Comparison of ENCODE assay signal across 9 cellular contexts in genomic region chr5:146448783-146449519, GRCh38. TPM values are rescaled to one million over a fixed set of nuclear protein-coding genes. Genes with fewer than 3 reads are reported as not detected.
DNase-seq lines count a peak whose midpoint lies in the region; ATAC-seq and TF ChIP-seq lines count a peak whose summit lies in the region.
"Had no signal": no experiment of that assay in that cellular context is flagged by ENCODE, and none has a peak within 500 bp of the region (broad histone marks: within the 10 kb centered on the region; RNA-seq: fewer than 3 reads in every experiment).

No MANE protein-coding gene starts in this region.

- H3K9me2 ChIP-seq in MM.1S (replicated peaks; ENCODE audit: insufficient read depth, low read length): no peaks in the 10 kb centered on the region
- no peaks in the 10 kb centered on the region for H3K9me2 ChIP-seq in neural cell (ENCODE audit: insufficient read depth, low read length)

- DNase-seq in GM06990 (ENCODE audit: extremely low read depth, insufficient read length) (no peak), MM.1S (no peak), coronary artery (ENCODE audit: low spot score) (no peak), left colon (no peak), LoVo (ENCODE audit: low spot score) (no peak), Ammon's horn (ENCODE audit: low spot score) (no peak)
- DNase-seq in NK-92 treated with Interleukin-12 subunit alpha and Interleukin-12 subunit beta, amount 100 ng/mL, for 24 hours (lab: John Stamatoyannopoulos, UW): no peak
- DNase-seq: NCI-H524 treated with DMSO at 0.1 percent for 48 hours had no signal

- H3K27ac ChIP-seq in MM.1S (ENCODE audit: low read length) (no peak overlapping the region), coronary artery (no peak overlapping the region), neural cell (ENCODE audit: low read length) (no peak overlapping the region)

- H3K79me2 ChIP-seq in MM.1S (ENCODE audit: low read length) (peaks cover 69% of the 10 kb centered on the region), neural cell (replicated peaks; ENCODE audit: insufficient read depth, low read length) (peaks cover 68% of the 10 kb centered on the region)

- H3K36me3 ChIP-seq in GM06990 (ENCODE audit: control insufficient read depth, insufficient read depth, low read length): no peaks in the 10 kb centered on the region
- H3K36me3 ChIP-seq in MM.1S (replicated peaks; ENCODE audit: insufficient read depth, low read length): no peaks in the 10 kb centered on the region
- H3K36me3 ChIP-seq in neural cell (ENCODE audit: insufficient read depth, low read length): no peaks in the 10 kb centered on the region

- H3K9ac ChIP-seq in MM.1S (ENCODE audit: low read length): peak overlapping the region; percentile 98
- peak overlapping the region; percentile 90 for H3K9ac ChIP-seq in neural cell (ENCODE audit: low read length)

- no peak for ATAC-seq in left colon

- H3K4me2 ChIP-seq in MM.1S (ENCODE audit: low read depth, low read length) (peak overlapping the region; percentile 82), neural cell (ENCODE audit: low read length) (peak overlapping the region; percentile 97)

- H4K20me1 ChIP-seq in MM.1S (ENCODE audit: insufficient read depth, low read length): peaks cover 51% of the 10 kb centered on the region
- no peaks in the 10 kb centered on the region for H4K20me1 ChIP-seq in neural cell (ENCODE audit: insufficient read depth)

- TF ChIP-seq CTCF in GM06990 (IDR thresholded peaks at IDR 0.05; ENCODE audit: insufficient read depth, low read length, poor library complexity, severe bottlenecking): no peak
- no peak for TF ChIP-seq CTCF in MM.1S (IDR thresholded peaks at IDR 0.05; ENCODE audit: low read length)
- no peak for TF ChIP-seq CTCF in coronary artery (IDR thresholded peaks at IDR 0.05)
- TF ChIP-seq CTCF in neural cell (IDR thresholded peaks at IDR 0.05; ENCODE audit: poor library complexity, severe bottlenecking): no peak

- intact Hi-C loops in left colon (cut with DNase I, micrococcal nuclease): no loop called here

- no peaks in the 10 kb centered on the region for H3K27me3 ChIP-seq in GM06990 (replicated peaks; ENCODE audit: control insufficient read depth, insufficient read depth, low read length)
- H3K27me3 ChIP-seq in MM.1S (replicated peaks; ENCODE audit: insufficient read depth, low read length): no peaks in the 10 kb centered on the region
- H3K27me3 ChIP-seq in neural cell (ENCODE audit: insufficient read depth, low read depth, low read length): no peaks in the 10 kb centered on the region

- TF ChIP-seq RAD21 in neural cell (conservative IDR thresholded peaks at IDR 0.05): no peak

- peaks cover 16% of the 10 kb centered on the region; the same call in 1 of the 2 replicates for H3K4me1 ChIP-seq in MM.1S (ENCODE audit: low read length)

- H3K4me3 ChIP-seq in GM06990 (replicated peaks; ENCODE audit: low read depth, low read length) (peak overlapping the region; percentile 98), MM.1S (ENCODE audit: low read length) (peak overlapping the region; percentile 85), coronary artery (peak overlapping the region; percentile 81), neural cell (ENCODE audit: low read length) (peak overlapping the region; percentile 88)

- no peak for TF ChIP-seq EP300 in neural cell (conservative IDR thresholded peaks at IDR 0.05; ENCODE audit: poor library complexity, severe bottlenecking)

- H2AFZ ChIP-seq in MM.1S (ENCODE audit: low read length) (no peak overlapping the region), neural cell (ENCODE audit: low read depth, low read length) (no peak overlapping the region)

- H3F3A ChIP-seq in MM.1S (ENCODE audit: insufficient read depth, low read length) (peaks cover 10% of the 10 kb centered on the region; the same call in 1 of the 2 replicates), neural cell (ENCODE audit: insufficient read depth, low read length, poor library complexity, severe bottlenecking) (peaks cover 4% of the 10 kb centered on the region)

- H3K9me3 ChIP-seq in MM.1S (replicated peaks; ENCODE audit: insufficient read depth, low read length) (no peaks in the 10 kb centered on the region), neural cell (ENCODE audit: low read length) (no peaks in the 10 kb centered on the region)

TF ChIP-seq in neural cell, 6 proteins besides CTCF, POLR2A, EP300 and RAD21:
- no peak for TF ChIP-seq SMC3 (conservative IDR thresholded peaks at IDR 0.05; ENCODE audit: poor library complexity)
- TF ChIP-seq EZH2 (IDR thresholded peaks at IDR 0.05; ENCODE audit: borderline replicate concordance, insufficient read depth, low read length, poor library complexity, severe bottlenecking): no peak
- no peak for TF ChIP-seq TAF1 (IDR thresholded peaks at IDR 0.05; ENCODE audit: low read depth)
- TF ChIP-seq, protein P1, sequence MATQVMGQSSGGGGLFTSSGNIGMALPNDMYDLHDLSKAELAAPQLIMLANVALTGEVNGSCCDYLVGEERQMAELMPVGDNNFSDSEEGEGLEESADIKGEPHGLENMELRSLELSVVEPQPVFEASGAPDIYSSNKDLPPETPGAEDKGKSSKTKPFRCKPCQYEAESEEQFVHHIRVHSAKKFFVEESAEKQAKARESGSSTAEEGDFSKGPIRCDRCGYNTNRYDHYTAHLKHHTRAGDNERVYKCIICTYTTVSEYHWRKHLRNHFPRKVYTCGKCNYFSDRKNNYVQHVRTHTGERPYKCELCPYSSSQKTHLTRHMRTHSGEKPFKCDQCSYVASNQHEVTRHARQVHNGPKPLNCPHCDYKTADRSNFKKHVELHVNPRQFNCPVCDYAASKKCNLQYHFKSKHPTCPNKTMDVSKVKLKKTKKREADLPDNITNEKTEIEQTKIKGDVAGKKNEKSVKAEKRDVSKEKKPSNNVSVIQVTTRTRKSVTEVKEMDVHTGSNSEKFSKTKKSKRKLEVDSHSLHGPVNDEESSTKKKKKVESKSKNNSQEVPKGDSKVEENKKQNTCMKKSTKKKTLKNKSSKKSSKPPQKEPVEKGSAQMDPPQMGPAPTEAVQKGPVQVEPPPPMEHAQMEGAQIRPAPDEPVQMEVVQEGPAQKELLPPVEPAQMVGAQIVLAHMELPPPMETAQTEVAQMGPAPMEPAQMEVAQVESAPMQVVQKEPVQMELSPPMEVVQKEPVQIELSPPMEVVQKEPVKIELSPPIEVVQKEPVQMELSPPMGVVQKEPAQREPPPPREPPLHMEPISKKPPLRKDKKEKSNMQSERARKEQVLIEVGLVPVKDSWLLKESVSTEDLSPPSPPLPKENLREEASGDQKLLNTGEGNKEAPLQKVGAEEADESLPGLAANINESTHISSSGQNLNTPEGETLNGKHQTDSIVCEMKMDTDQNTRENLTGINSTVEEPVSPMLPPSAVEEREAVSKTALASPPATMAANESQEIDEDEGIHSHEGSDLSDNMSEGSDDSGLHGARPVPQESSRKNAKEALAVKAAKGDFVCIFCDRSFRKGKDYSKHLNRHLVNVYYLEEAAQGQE (IDR thresholded peaks at IDR 0.05; ENCODE audit: borderline replicate concordance): no peak
- no peak for TF ChIP-seq POLR2AphosphoS5 (IDR thresholded peaks at IDR 0.05)
- TF ChIP-seq MXI1 (conservative IDR thresholded peaks at IDR 0.05; ENCODE audit: poor library complexity, severe bottlenecking): no peak

RNA-seq across cellular contexts. Expression of gene TCERG1, which starts 1.8 kb away (rescaled TPM):
- polyA plus RNA-seq in neural cell: 209 and 238 TPM in 2 replicates
- polyA minus RNA-seq in neural cell: 139 and 144 TPM in 2 replicates
- total RNA-seq in left colon: 10 to 100 TPM; 46.0 to 54.1 TPM
